8 cellular contexts compared by ENCODE assay signal in the genomic region with DNA sequence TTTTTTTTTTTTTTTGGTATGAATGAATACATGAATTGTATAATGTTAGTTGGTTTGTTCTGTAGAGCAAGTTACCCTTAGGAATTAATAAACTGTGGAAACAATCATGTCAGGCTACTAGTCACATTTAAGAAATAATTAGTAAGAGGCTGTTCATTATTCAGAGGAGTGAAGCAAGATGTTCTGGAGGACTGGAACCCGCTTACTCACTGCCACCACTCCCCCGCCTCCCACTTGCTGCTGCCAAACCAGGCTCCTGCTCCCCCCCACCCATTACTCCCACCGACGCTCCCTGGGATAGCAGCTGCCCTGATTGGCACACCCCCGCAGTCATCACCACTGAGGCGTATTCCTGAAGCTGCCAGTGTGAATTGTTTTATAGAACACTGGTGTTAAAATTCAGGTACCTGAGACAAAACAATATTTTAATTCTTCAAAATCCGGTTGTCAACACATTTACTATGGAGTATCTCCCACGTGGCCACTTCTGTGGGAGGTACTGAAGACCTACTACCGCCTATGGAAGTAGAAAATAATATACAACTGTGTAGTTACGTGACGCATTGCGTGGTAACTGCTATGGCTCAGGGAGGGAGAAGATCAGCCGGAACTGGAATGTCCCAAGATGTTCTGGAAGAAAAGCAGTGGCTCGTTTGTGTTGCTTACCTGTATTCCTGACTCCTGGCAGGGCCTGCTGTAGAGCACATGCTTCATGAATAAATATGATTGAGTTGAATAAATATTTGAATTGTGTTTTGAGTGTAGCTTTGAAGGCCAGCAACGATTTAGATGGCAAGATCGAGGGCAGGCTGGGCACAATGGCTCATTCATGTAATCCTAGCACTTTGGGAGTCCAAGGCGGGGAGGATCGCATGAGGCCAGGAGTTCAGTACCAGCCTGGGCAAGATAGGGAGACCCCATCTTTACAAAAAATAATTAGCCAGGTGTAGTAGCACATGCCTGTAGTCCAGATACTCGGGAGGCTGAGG. TPM values are rescaled to one million over a fixed set of nuclear protein-coding genes. Genes with fewer than 3 reads are reported as not detected.
DNase-seq lines count a peak whose midpoint lies in the region; ATAC-seq lines count a peak whose summit lies in the region.

No MANE protein-coding gene starts in this region.

- H3K36me3 Mint-ChIP-seq in activated T-cell treated with anti-CD3 and anti-CD28 coated beads, Interleukin-2, amount 50 U/mL, for 72 hours (ENCODE audit: insufficient read depth in 2 of 2): peaks cover 0 to under 1% of the 10 kb centered on the region in 2 donors
- H3K36me3 Mint-ChIP-seq in activated CD8-positive, alpha-beta T cell treated with anti-CD3 and anti-CD28 coated beads, Interleukin-2, amount 10 ng/mL, durations not matched to agents 7 days and 5 days (ENCODE audit: low read depth): peaks cover 26% of the 10 kb centered on the region

- H3K27ac Mint-ChIP-seq in activated T-cell treated with anti-CD3 and anti-CD28 coated beads, Interleukin-2, amount 50 U/mL, for 72 hours: peak overlapping the region; percentile 86
- peak overlapping the region; percentile 82 for H3K27ac Mint-ChIP-seq in activated CD8-positive, alpha-beta T cell treated with anti-CD3 and anti-CD28 coated beads, Interleukin-2, amount 10 ng/mL, durations not matched to agents 7 days and 5 days

- peak overlapping the region; percentile 88 to 92 for H3K4me3 Mint-ChIP-seq in activated T-cell treated with anti-CD3 and anti-CD28 coated beads, Interleukin-2, amount 50 U/mL, for 72 hours
- H3K4me3 Mint-ChIP-seq in activated CD8-positive, alpha-beta T cell treated with anti-CD3 and anti-CD28 coated beads, Interleukin-2, amount 10 ng/mL, durations not matched to agents 7 days and 5 days: peak overlapping the region; percentile 81

- no peaks in the 10 kb centered on the region for H3K9me3 Mint-ChIP-seq in activated T-cell treated with anti-CD3 and anti-CD28 coated beads, Interleukin-2, amount 50 U/mL, for 72 hours
- no peaks in the 10 kb centered on the region for H3K9me3 Mint-ChIP-seq in activated CD8-positive, alpha-beta T cell treated with anti-CD3 and anti-CD28 coated beads, Interleukin-2, amount 10 ng/mL, durations not matched to agents 7 days and 5 days (ENCODE audit: insufficient read depth)

- ATAC-seq in activated T-cell treated with anti-CD3 and anti-CD28 coated beads, Interleukin-2, amount 50 U/mL, for 72 hours (replicated peaks in 1 of 2): no peak
- no peak for ATAC-seq in activated CD8-positive, alpha-beta T cell treated with anti-CD3 and anti-CD28 coated beads, Interleukin-2, amount 10 ng/mL, durations not matched to agents 7 days and 5 days

- peaks cover 27% of the 10 kb centered on the region for H3K4me1 Mint-ChIP-seq in activated T-cell treated with anti-CD3 and anti-CD28 coated beads, Interleukin-2, amount 50 U/mL, for 72 hours (ENCODE audit: low read depth)
- H3K4me1 Mint-ChIP-seq in activated CD8-positive, alpha-beta T cell treated with anti-CD3 and anti-CD28 coated beads, Interleukin-2, amount 10 ng/mL, durations not matched to agents 7 days and 5 days (ENCODE audit: low read depth): peaks cover 17% of the 10 kb centered on the region

- DNase-seq in activated T-cell treated with anti-CD3 and anti-CD28 coated beads, Interleukin-2, amount 50 U/mL, for 72 hours: no peak
- DNase-seq in activated T-cell treated with anti-CD3 and anti-CD28 coated beads, Interleukin-2, amount 50 U/mL, for 48 hours: no peak
- DNase-seq in activated CD8-positive, alpha-beta T cell treated with anti-CD3 and anti-CD28 coated beads, Interleukin-2, amount 10 ng/mL, durations not matched to agents 7 days and 5 days: no peak
- peak in 23 of 49 donors; percentile 6 to 66 (median 26) for DNase-seq in substantia nigra (lab: John Stamatoyannopoulos, UW)
- DNase-seq in NOMO-1 (lab: John Stamatoyannopoulos, UW; ENCODE audit: unreplicated experiment in 2 of 2): no peak
- DNase-seq in HuH-7 (ENCODE audit: low spot score): no peak
- DNase-seq in NCI-H187 (lab: John Stamatoyannopoulos, UW): no peak

- no peaks in the 10 kb centered on the region for H3K27me3 Mint-ChIP-seq in activated T-cell treated with anti-CD3 and anti-CD28 coated beads, Interleukin-2, amount 50 U/mL, for 72 hours (ENCODE audit: low read depth)
- H3K27me3 Mint-ChIP-seq in activated CD8-positive, alpha-beta T cell treated with anti-CD3 and anti-CD28 coated beads, Interleukin-2, amount 10 ng/mL, durations not matched to agents 7 days and 5 days (ENCODE audit: low read depth): no peaks in the 10 kb centered on the region

- CTCF ChIA-PET in activated CD8-positive, alpha-beta T cell treated with anti-CD3 and anti-CD28 coated beads, Interleukin-2, amount 10 ng/mL, durations not matched to agents 7 days and 5 days (lab: Charles Lee): no interaction called here

- POLR2A ChIA-PET in activated CD8-positive, alpha-beta T cell treated with anti-CD3 and anti-CD28 coated beads, Interleukin-2, amount 10 ng/mL, durations not matched to agents 7 days and 5 days (lab: Charles Lee): no interaction called here

- peak overlapping the region; percentile 81 for H3K4me3 ChIP-seq in iPS-11a (ENCODE audit: low read depth, low read length)

- H3K27ac ChIP-seq in substantia nigra (ENCODE audit: low read depth, low read length, poor library complexity, severe bottlenecking): peak overlapping the region; percentile 49

RNA-seq across cellular contexts. Expression of a gene that starts 1.7 kb away (rescaled TPM):
- total RNA-seq in activated T-cell treated with anti-CD3 and anti-CD28 coated beads, Interleukin-2, amount 50 U/mL, for 72 hours: 10 to 100 TPM; 17.3 to 21.0 TPM
- total RNA-seq in activated CD8-positive, alpha-beta T cell treated with anti-CD3 and anti-CD28 coated beads, Interleukin-2, amount 10 ng/mL, durations not matched to agents 7 days and 5 days: 10 to 100 TPM; 13.0 to 13.6 TPM
